ENCODE assay signal across 20 cellular contexts in genomic region chr4:151095142-151095541, GRCh38. TPM values are rescaled to one million over a fixed set of nuclear protein-coding genes. Genes with fewer than 3 reads are reported as not detected.
DNase-seq lines count a peak whose midpoint lies in the region; ATAC-seq, FAIRE-seq and TF ChIP-seq lines count a peak whose summit lies in the region.
"Had no signal": no experiment of that assay in that cellular context is flagged by ENCODE, and none has a peak within 500 bp of the region (broad histone marks: within the 10 kb centered on the region; RNA-seq: fewer than 3 reads in every experiment).

No MANE protein-coding gene starts in this region.

- H3K9ac ChIP-seq in HepG2 (ENCODE audit: insufficient read depth, low read depth, low read length) (no peak overlapping the region), endothelial cell of umbilical vein (replicated peaks; ENCODE audit: extremely low read depth, insufficient read depth, low read length) (no peak overlapping the region)

- POLR2A ChIA-PET in HepG2 (lab: Yijun Ruan, JAX) (no interaction called here), endothelial cell of umbilical vein (lab: Charles Lee) (no interaction called here)

- FAIRE-seq in HepG2 (lab: Jason Lieb, UNC) (no peak), endothelial cell of umbilical vein (lab: Jason Lieb, UNC) (peak; percentile 58)
- FAIRE-seq: D721Med, G401.6, GM12891 had no signal

- dilution Hi-C loops in endothelial cell of umbilical vein (cut with MboI; ENCODE audit: extremely low pct_ligation_motif_present, low sequenced_read_pairs) = no loop called here

- H3K4me3 Mint-ChIP-seq in T-helper 1 cell treated with Interleukin-12 subunit alpha and Interleukin-12 subunit beta and Interleukin-4 antibody, amounts not matched to agents 30 μg/mL and 1 μg/mL, for 36 hours = no peak overlapping the region
- H3K4me3 Mint-ChIP-seq: CD14-positive monocyte; CD8-positive, alpha-beta T cell; GM23338 had no signal

- H3K9me3 ChIP-seq in HepG2 (ENCODE audit: low read length) = no peaks in the 10 kb centered on the region
- H3K9me3 ChIP-seq in right lobe of liver = no peaks in the 10 kb centered on the region
- H3K9me3 ChIP-seq in endothelial cell of umbilical vein (replicated peaks; ENCODE audit: control insufficient read depth, insufficient read depth, low read length) = no peaks in the 10 kb centered on the region
- no peaks in the 10 kb centered on the region for H3K9me3 ChIP-seq in thyroid gland

- H4K20me1 ChIP-seq in HepG2 (ENCODE audit: insufficient read depth, low read length) = peaks cover 5% of the 10 kb centered on the region; the same call in 1 of the 2 replicates
- no peaks in the 10 kb centered on the region for H4K20me1 ChIP-seq in endothelial cell of umbilical vein (replicated peaks; ENCODE audit: control insufficient read depth, extremely low read depth, insufficient read depth, low read length)

- no peaks in the 10 kb centered on the region for H3K27me3 Mint-ChIP-seq in T-helper 1 cell treated with Interleukin-12 subunit alpha and Interleukin-12 subunit beta and Interleukin-4 antibody, amounts not matched to agents 30 μg/mL and 1 μg/mL, for 36 hours (ENCODE audit: low read depth)

- H3K36me3 Mint-ChIP-seq in T-helper 1 cell treated with Interleukin-12 subunit alpha and Interleukin-12 subunit beta and Interleukin-4 antibody, amounts not matched to agents 30 μg/mL and 1 μg/mL, for 36 hours (ENCODE audit: low read depth) = peaks cover 9% of the 10 kb centered on the region

- intact Hi-C loops in HepG2 (cut with micrococcal nuclease; ENCODE audit: unreplicated experiment) (no loop called here), right lobe of liver (cut with DNase I) (no loop called here), endothelial cell of umbilical vein (cut with micrococcal nuclease) (loop anchor here (5.0 kb wide), 1 partner anchor 322 kb away; no protein-coding TSS in a partner anchor), thyroid gland (cut with DNase I) (loop anchor here (10.0 kb wide), 1 partner anchor 80 kb away; the partner anchor contains the start of gene LRBA)

- no peak for DNase-seq in T-helper 1 cell
- DNase-seq in HepG2 (ENCODE audit: low spot score) = no peak
- DNase-seq in right lobe of liver = no peak
- no peak for DNase-seq in endothelial cell of umbilical vein (ENCODE audit: low read depth, low spot score)
- no peak for DNase-seq in thyroid gland
- DNase-seq in globus pallidus (ENCODE audit: low spot score) = no peak
- no peak for DNase-seq in NOMO-1 treated with DMSO at 0.1 percent for 48 hours (lab: John Stamatoyannopoulos, UW; ENCODE audit: unreplicated experiment)
- DNase-seq: CD8-positive, alpha-beta T cell; COR-L47; DMS153; DMS79 treated with DMSO at 0.1 percent for 48 hours; EL; H7 had no signal

- TF ChIP-seq CTCF in HepG2 (CRISPR knock-in tag; IDR thresholded peaks at IDR 0.05) = no peak
- TF ChIP-seq CTCF in right lobe of liver (IDR thresholded peaks at IDR 0.05) = no peak
- no peak for TF ChIP-seq CTCF in endothelial cell of umbilical vein (IDR thresholded peaks at IDR 0.05; ENCODE audit: extremely low read depth in 1 of 2, insufficient read depth in 1 of 2, low read depth in 1 of 2, low read length in 2 of 2)
- TF ChIP-seq CTCF in thyroid gland (IDR thresholded peaks at IDR 0.05) = no peak

- 81% methylated on average over 3 of the region's 3 CpGs for WGBS in HepG2 (ENCODE audit: low lambda C conversion rate)
- 93% methylated on average over 3 of the region's 3 CpGs for WGBS in right lobe of liver (ENCODE audit: insufficient coverage, low coverage, low lambda C conversion rate, missing lambda C conversion rate)
- 93 to 94% methylated on average over 3 of the region's 3 CpGs for WGBS in thyroid gland, 2 donors

- H2AFZ ChIP-seq in HepG2 (ENCODE audit: low read length) (no peak overlapping the region), endothelial cell of umbilical vein (ENCODE audit: low read depth, low read length) (no peak overlapping the region)
- H2AFZ ChIP-seq: GM23338 had no signal

- in situ Hi-C loops in HepG2 (cut with HindIII; ENCODE audit: extremely low pct_ligation_motif_present, low pct_unique_long_range_greater_than_20kb) = loop anchor here (5.0 kb wide), 1 partner anchor 78 kb away; the partner anchor contains the start of gene LRBA

- H3K36me3 ChIP-seq in HepG2 (replicated peaks in 1 of 2; ENCODE audit: control insufficient read depth in 1 of 2, insufficient read depth in 2 of 2, low read length in 2 of 2) = no peaks in the 10 kb centered on the region
- H3K36me3 ChIP-seq in right lobe of liver = no peaks in the 10 kb centered on the region
- H3K36me3 ChIP-seq in endothelial cell of umbilical vein (ENCODE audit: control insufficient read depth in 2 of 2, extremely low read depth in 1 of 2, insufficient read depth in 2 of 2, low read length in 2 of 2) = no peaks in the 10 kb centered on the region
- H3K36me3 ChIP-seq in thyroid gland = no peaks in the 10 kb centered on the region

- TF ChIP-seq POLR2A in HepG2 (IDR thresholded peaks at IDR 0.05; ENCODE audit: insufficient read depth in 1 of 2, low read depth in 2 of 2, low read length in 2 of 2) (no peak), right lobe of liver (IDR thresholded peaks at IDR 0.05) (no peak), endothelial cell of umbilical vein (IDR thresholded peaks at IDR 0.05; ENCODE audit: low read depth, low read length) (no peak), thyroid gland (IDR thresholded peaks at IDR 0.05) (no peak)

- no peak for ATAC-seq in HepG2
- no peak for ATAC-seq in right lobe of liver
- ATAC-seq: CD8-positive, alpha-beta T cell; GM23338 had no signal

- TF ChIP-seq EP300 in HepG2 (IDR thresholded peaks at IDR 0.05; ENCODE audit: low read depth in 2 of 2, low read length in 2 of 2) (no peak), HepG2 (CRISPR knock-in tag; IDR thresholded peaks at IDR 0.05; ENCODE audit: borderline replicate concordance) (no peak)

- BruUV-seq in HepG2 (replicated peaks; lab: Mats Ljungman, UMichigan) (no TSS peak), endothelial cell of umbilical vein (replicated peaks; lab: Mats Ljungman, UMichigan) (no TSS peak)

- H3K4me2 ChIP-seq in HepG2 (ENCODE audit: low read depth, low read length) (peak overlapping the region; percentile 43; the same call in 1 of the 2 replicates), endothelial cell of umbilical vein (ENCODE audit: insufficient read depth, low read length) (no peak overlapping the region)
- H3K4me2 ChIP-seq: GM23338 had no signal

- CTCF ChIA-PET in HepG2 (lab: Yijun Ruan, JAX; ENCODE audit: low intra/inter-chr PET ratio, low total read pairs) = no interaction called here
- CTCF ChIA-PET in endothelial cell of umbilical vein (lab: Charles Lee) = no interaction called here

- peaks cover 7% of the 10 kb centered on the region for H3K79me2 ChIP-seq in HepG2 (ENCODE audit: insufficient read depth, low read length)
- H3K79me2 ChIP-seq in endothelial cell of umbilical vein (ENCODE audit: control insufficient read depth, insufficient read depth, low read length) = peaks cover 7% of the 10 kb centered on the region

- no peak for TF ChIP-seq RAD21 in HepG2 (CRISPR knock-in tag; IDR thresholded peaks at IDR 0.05)

- H3K27ac ChIP-seq in HepG2 (ENCODE audit: extremely low read length, insufficient read depth, low read length) = no peak overlapping the region
- H3K27ac ChIP-seq in right lobe of liver = no peak overlapping the region
- H3K27ac ChIP-seq in endothelial cell of umbilical vein (ENCODE audit: insufficient read depth, low read depth, low read length) = no peak overlapping the region
- peak overlapping the region in 2 of 3 donors; percentile 28 to 74 for H3K27ac ChIP-seq in thyroid gland
- H3K27ac ChIP-seq: 22Rv1 had no signal

- H3K4me3 ChIP-seq in HepG2 (replicated peaks in 1 of 3; ENCODE audit: insufficient read depth in 1 of 3, low read depth in 2 of 3, low read length in 3 of 3) (no peak overlapping the region), right lobe of liver (no peak overlapping the region), endothelial cell of umbilical vein (replicated peaks in 1 of 3; ENCODE audit: insufficient read depth in 1 of 3, low read depth in 1 of 3, low read length in 3 of 3) (no peak overlapping the region), thyroid gland (replicated peaks in 1 of 3) (no peak overlapping the region)
- H3K4me3 ChIP-seq: GM23338 had no signal

- H3K9me3 Mint-ChIP-seq in T-helper 1 cell treated with Interleukin-12 subunit alpha and Interleukin-12 subunit beta and Interleukin-4 antibody, amounts not matched to agents 30 μg/mL and 1 μg/mL, for 36 hours = no peaks in the 10 kb centered on the region
- H3K9me3 Mint-ChIP-seq: CD8-positive, alpha-beta T cell; GM23338 had no signal

- peaks cover 22% of the 10 kb centered on the region for H3K4me1 Mint-ChIP-seq in T-helper 1 cell treated with Interleukin-12 subunit alpha and Interleukin-12 subunit beta and Interleukin-4 antibody, amounts not matched to agents 30 μg/mL and 1 μg/mL, for 36 hours (ENCODE audit: low read depth)

- peak overlapping the region; percentile 7 for H3K27ac Mint-ChIP-seq in T-helper 1 cell treated with Interleukin-12 subunit alpha and Interleukin-12 subunit beta and Interleukin-4 antibody, amounts not matched to agents 30 μg/mL and 1 μg/mL, for 36 hours
- H3K27ac Mint-ChIP-seq: CD14-positive monocyte; CD8-positive, alpha-beta T cell; GM23338 had no signal

- H3K4me1 ChIP-seq in HepG2 (ENCODE audit: insufficient read depth, low read length) (peaks cover 63% of the 10 kb centered on the region), right lobe of liver (no peaks in the 10 kb centered on the region), endothelial cell of umbilical vein (ENCODE audit: control insufficient read depth, extremely low read depth, insufficient read depth, low read length) (peaks cover 4% of the 10 kb centered on the region), thyroid gland (peaks cover 11 to 18% of the 10 kb centered on the region in 2 donors)

- H3K9me1 ChIP-seq in endothelial cell of umbilical vein (replicated peaks; ENCODE audit: control insufficient read depth, extremely low read depth, insufficient read depth, low read length) = no peaks in the 10 kb centered on the region

- H3K27me3 ChIP-seq in HepG2 (ENCODE audit: control insufficient read depth in 1 of 2, insufficient read depth in 2 of 2, low read length in 2 of 2) (no peaks in the 10 kb centered on the region; a peak in 1 of 5 replicates), right lobe of liver (no peaks in the 10 kb centered on the region), endothelial cell of umbilical vein (ENCODE audit: control insufficient read depth in 2 of 2, insufficient read depth in 2 of 2, low read length in 2 of 2) (no peaks in the 10 kb centered on the region), thyroid gland (no peaks in the 10 kb centered on the region)

RNA-seq across cellular contexts. Expression of gene RPS3A, which starts 4.3 kb away (rescaled TPM):
- total RNA-seq in HepG2 (2016; rRNA removed; fragmentation: Illumina TruSeq; extraction: Trizol) = 3,626 and 4,934 TPM in 2 replicates
- 5,278 and 6,431 TPM in 2 replicates for total RNA-seq in HepG2 (2016; cell fraction: cytosol; rRNA removed; fragmentation: Illumina TruSeq; extraction: Trizol; ENCODE audit: low read depth)
- total RNA-seq in HepG2 (2016; cell fraction: insoluble cytoplasmic fraction; rRNA removed; fragmentation: Illumina TruSeq; extraction: Trizol) = 3,639 and 4,846 TPM in 2 replicates
- total RNA-seq in HepG2 (2016; cell fraction: membrane; rRNA removed; fragmentation: Illumina TruSeq; extraction: Trizol) = 9,738 and 10,914 TPM in 2 replicates
- 1,195 and 1,244 TPM in 2 replicates for total RNA-seq in HepG2 (2016; cell fraction: nucleus; rRNA removed; fragmentation: Illumina TruSeq; extraction: Trizol)
- 2,723 and 3,332 TPM in 2 replicates for polyA plus RNA-seq in HepG2 (2011; rRNA removed)
- 1,940 and 3,073 TPM in 2 replicates for polyA plus RNA-seq in HepG2 (2011; cell fraction: cytosol; rRNA removed)
- 430 and 645 TPM in 2 replicates for polyA plus RNA-seq in HepG2 (2011; cell fraction: nucleus; rRNA removed)
- 3,103 and 3,233 TPM in 2 replicates for polyA plus RNA-seq in HepG2 (2012)
- polyA plus RNA-seq in HepG2 (2016; cell fraction: cytosol; fragmentation: Illumina TruSeq; extraction: Trizol; ENCODE audit: low read depth) = 4,408 and 4,942 TPM in 2 replicates
- 3,704 and 3,862 TPM in 2 replicates for polyA plus RNA-seq in HepG2 (2016; cell fraction: insoluble cytoplasmic fraction; fragmentation: Illumina TruSeq; extraction: Trizol; ENCODE audit: low read depth)
- 7,339 and 7,526 TPM in 2 replicates for polyA plus RNA-seq in HepG2 (2016; cell fraction: membrane; fragmentation: Illumina TruSeq; extraction: Trizol; ENCODE audit: low read depth)
- polyA plus RNA-seq in HepG2 (2016; cell fraction: nucleus; fragmentation: Illumina TruSeq; extraction: Trizol; ENCODE audit: insufficient read depth, low read depth) = 1,657 and 1,684 TPM in 2 replicates
- polyA minus RNA-seq in HepG2 (2011; rRNA and poly(A)+ RNA removed; ENCODE audit: low replicate concordance) = 178 and 224 TPM in 2 replicates
- 648 and 755 TPM in 2 replicates for polyA minus RNA-seq in HepG2 (2011; cell fraction: cytosol; rRNA and poly(A)+ RNA removed)
- 219 and 322 TPM in 2 replicates for polyA minus RNA-seq in HepG2 (2011; cell fraction: nucleus; rRNA and poly(A)+ RNA removed)
- total RNA-seq in right lobe of liver = 100 to 1,000 TPM; 420 to 946 (median 518) TPM
- total RNA-seq in endothelial cell of umbilical vein = 1,468 and 1,494 TPM in 2 replicates
- polyA plus RNA-seq in endothelial cell of umbilical vein = 941 and 1,367 TPM in 2 replicates
- 2,000 and 2,225 TPM in 2 replicates for polyA plus RNA-seq in endothelial cell of umbilical vein (2011; cell fraction: cytosol; rRNA removed)
- polyA plus RNA-seq in endothelial cell of umbilical vein (2011; cell fraction: nucleus; rRNA removed) = 622 and 662 TPM in 2 replicates
- 1,816 and 1,843 TPM in 2 replicates for polyA plus RNA-seq in endothelial cell of umbilical vein (2012)
- polyA minus RNA-seq in endothelial cell of umbilical vein = 290 and 346 TPM in 2 replicates
- 418 TPM for polyA minus RNA-seq in endothelial cell of umbilical vein (2011; cell fraction: cytosol; rRNA and poly(A)+ RNA removed)
- 85.3 and 91.2 TPM in 2 replicates for polyA minus RNA-seq in endothelial cell of umbilical vein (2011; cell fraction: nucleus; rRNA and poly(A)+ RNA removed)
- total RNA-seq in thyroid gland = 1,000 to 10,000 TPM; 2,907 to 6,038 (median 3,041) TPM

Comparison
In these comparisons a context has a peak if more than half of its experiments do, and no peak if none do; other contexts are left out.
1. H3K27ac ChIP-seq: peak in thyroid gland (2 of 3); none in HepG2 (single experiment), right lobe of liver (0 of 3) and endothelial cell of umbilical vein (single experiment).
2. intact Hi-C loops: an anchor here in endothelial cell of umbilical vein (5.0 kb wide) and thyroid gland (10.0 kb wide); none called in HepG2 and right lobe of liver.